ENCODE assay signal across 1 cellular context in genomic region chr22:23269441-23270211, GRCh38.
TF ChIP-seq lines count a peak whose summit lies in the region.

No MANE protein-coding gene starts in this region.

TF ChIP-seq in GM23338, 12 proteins besides CTCF, POLR2A, EP300 and RAD21 (continued from another document):
- TF ChIP-seq REST (IDR thresholded peaks at IDR 0.05; ENCODE audit: unreplicated experiment) (no peak), ZNF114 (CRISPR knock-in tag; IDR thresholded peaks at IDR 0.05) (no peak), NANOG (IDR thresholded peaks at IDR 0.05; ENCODE audit: borderline replicate concordance) (no peak), POLR2AphosphoS5 (IDR thresholded peaks at IDR 0.05; ENCODE audit: low read depth) (no peak), ETS1 (IDR thresholded peaks at IDR 0.05) (no peak), ZNF331 (CRISPR knock-in tag; IDR thresholded peaks at IDR 0.05; ENCODE audit: low read depth) (no peak)
- TF ChIP-seq, protein P1, sequence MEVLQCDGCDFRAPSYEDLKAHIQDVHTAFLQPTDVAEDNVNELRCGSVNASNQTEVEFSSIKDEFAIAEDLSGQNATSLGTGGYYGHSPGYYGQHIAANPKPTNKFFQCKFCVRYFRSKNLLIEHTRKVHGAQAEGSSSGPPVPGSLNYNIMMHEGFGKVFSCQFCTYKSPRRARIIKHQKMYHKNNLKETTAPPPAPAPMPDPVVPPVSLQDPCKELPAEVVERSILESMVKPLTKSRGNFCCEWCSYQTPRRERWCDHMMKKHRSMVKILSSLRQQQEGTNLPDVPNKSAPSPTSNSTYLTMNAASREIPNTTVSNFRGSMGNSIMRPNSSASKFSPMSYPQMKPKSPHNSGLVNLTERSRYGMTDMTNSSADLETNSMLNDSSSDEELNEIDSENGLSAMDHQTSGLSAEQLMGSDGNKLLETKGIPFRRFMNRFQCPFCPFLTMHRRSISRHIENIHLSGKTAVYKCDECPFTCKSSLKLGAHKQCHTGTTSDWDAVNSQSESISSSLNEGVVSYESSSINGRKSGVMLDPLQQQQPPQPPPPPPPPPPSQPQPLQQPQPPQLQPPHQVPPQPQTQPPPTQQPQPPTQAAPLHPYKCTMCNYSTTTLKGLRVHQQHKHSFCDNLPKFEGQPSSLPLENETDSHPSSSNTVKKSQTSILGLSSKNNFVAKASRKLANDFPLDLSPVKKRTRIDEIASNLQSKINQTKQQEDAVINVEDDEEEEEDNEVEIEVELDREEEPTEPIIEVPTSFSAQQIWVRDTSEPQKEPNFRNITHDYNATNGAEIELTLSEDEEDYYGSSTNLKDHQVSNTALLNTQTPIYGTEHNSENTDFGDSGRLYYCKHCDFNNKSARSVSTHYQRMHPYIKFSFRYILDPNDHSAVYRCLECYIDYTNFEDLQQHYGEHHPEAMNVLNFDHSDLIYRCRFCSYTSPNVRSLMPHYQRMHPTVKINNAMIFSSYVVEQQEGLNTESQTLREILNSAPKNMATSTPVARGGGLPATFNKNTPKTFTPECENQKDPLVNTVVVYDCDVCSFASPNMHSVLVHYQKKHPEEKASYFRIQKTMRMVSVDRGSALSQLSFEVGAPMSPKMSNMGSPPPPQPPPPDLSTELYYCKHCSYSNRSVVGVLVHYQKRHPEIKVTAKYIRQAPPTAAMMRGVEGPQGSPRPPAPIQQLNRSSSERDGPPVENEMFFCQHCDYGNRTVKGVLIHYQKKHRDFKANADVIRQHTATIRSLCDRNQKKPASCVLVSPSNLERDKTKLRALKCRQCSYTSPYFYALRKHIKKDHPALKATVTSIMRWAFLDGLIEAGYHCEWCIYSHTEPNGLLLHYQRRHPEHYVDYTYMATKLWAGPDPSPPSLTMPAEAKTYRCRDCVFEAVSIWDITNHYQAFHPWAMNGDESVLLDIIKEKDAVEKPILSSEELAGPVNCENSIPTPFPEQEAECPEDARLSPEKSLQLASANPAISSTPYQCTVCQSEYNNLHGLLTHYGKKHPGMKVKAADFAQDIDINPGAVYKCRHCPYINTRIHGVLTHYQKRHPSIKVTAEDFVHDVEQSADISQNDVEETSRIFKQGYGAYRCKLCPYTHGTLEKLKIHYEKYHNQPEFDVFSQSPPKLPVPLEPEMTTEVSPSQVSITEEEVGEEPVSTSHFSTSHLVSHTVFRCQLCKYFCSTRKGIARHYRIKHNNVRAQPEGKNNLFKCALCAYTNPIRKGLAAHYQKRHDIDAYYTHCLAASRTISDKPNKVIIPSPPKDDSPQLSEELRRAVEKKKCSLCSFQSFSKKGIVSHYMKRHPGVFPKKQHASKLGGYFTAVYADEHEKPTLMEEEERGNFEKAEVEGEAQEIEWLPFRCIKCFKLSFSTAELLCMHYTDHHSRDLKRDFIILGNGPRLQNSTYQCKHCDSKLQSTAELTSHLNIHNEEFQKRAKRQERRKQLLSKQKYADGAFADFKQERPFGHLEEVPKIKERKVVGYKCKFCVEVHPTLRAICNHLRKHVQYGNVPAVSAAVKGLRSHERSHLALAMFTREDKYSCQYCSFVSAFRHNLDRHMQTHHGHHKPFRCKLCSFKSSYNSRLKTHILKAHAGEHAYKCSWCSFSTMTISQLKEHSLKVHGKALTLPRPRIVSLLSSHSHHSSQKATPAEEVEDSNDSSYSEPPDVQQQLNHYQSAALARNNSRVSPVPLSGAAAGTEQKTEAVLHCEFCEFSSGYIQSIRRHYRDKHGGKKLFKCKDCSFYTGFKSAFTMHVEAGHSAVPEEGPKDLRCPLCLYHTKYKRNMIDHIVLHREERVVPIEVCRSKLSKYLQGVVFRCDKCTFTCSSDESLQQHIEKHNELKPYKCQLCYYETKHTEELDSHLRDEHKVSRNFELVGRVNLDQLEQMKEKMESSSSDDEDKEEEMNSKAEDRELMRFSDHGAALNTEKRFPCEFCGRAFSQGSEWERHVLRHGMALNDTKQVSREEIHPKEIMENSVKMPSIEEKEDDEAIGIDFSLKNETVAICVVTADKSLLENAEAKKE (CRISPR knock-in tag; IDR thresholded peaks at IDR 0.05): no peak
TF ChIP-seq in GM23338: peak in this region for 0.
